In the genomic region with DNA sequence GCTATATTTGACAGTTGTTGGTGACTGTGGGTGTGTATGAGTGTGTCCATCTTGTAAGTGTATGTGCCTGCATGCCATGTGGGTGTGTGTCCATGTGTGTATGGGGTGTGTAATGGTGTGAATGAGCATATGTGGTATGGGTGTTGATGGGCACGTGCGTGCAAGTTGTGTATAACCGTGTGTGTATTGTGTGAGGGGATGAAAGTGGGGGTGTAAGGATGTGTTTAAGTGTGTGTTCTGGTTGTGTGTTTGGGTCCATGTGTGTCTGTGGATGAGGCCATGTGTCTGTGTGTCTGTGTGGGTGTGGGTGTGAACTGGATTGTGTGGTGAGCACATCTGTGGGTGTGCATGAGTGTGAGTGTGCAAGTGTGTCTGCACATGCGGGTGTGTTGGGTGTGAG, we compare ENCODE assay signal across 14 cellular contexts. TPM values are rescaled to one million over a fixed set of nuclear protein-coding genes. Genes with fewer than 3 reads are reported as not detected.
DNase-seq lines count a peak whose midpoint lies in the region; ATAC-seq, FAIRE-seq and TF ChIP-seq lines count a peak whose summit lies in the region.
"Had no signal": no experiment of that assay in that cellular context is flagged by ENCODE, and none has a peak within 500 bp of the region (broad histone marks: within the 10 kb centered on the region; RNA-seq: fewer than 3 reads in every experiment).

No MANE protein-coding gene starts in this region.

- H3K9me3 Mint-ChIP-seq in activated naive CD8-positive, alpha-beta T cell (ENCODE audit: low read depth) = no peaks in the 10 kb centered on the region
- H3K9me3 Mint-ChIP-seq in memory B cell = no peaks in the 10 kb centered on the region
- H3K9me3 Mint-ChIP-seq in stimulated activated naive CD8-positive, alpha-beta T cell treated with anti-CD3 and anti-CD28 coated beads, Interleukin-15, amount 100 ng/mL, for 72 hours = no peaks in the 10 kb centered on the region

- H3K9me3 ChIP-seq in heart right ventricle = no peaks in the 10 kb centered on the region

- ATAC-seq in heart right ventricle = no peak
- no peak for ATAC-seq in Right ventricle myocardium superior (ENCODE audit: poor library complexity)
- no peak for ATAC-seq in memory B cell (ENCODE audit: low read depth)
- no peak for ATAC-seq in stimulated activated naive CD8-positive, alpha-beta T cell treated with anti-CD3 and anti-CD28 coated beads, Interleukin-15, amount 100 ng/mL, for 72 hours

- peaks cover 14 to 40% (median 27%) of the 10 kb centered on the region in 9 donors for H3K4me1 ChIP-seq in heart right ventricle

- H3K4me3 Mint-ChIP-seq in activated naive CD8-positive, alpha-beta T cell = peak overlapping the region; percentile 75
- H3K4me3 Mint-ChIP-seq in memory B cell = peak overlapping the region; percentile 40
- peak overlapping the region; percentile 41 to 71 for H3K4me3 Mint-ChIP-seq in stimulated activated naive CD8-positive, alpha-beta T cell treated with anti-CD3 and anti-CD28 coated beads, Interleukin-15, amount 100 ng/mL, for 72 hours

- no peak for TF ChIP-seq CTCF in heart right ventricle (IDR thresholded peaks at IDR 0.05)
- no peak for TF ChIP-seq CTCF in D721Med (IDR thresholded peaks at IDR 0.05; ENCODE audit: insufficient read depth, missing control alignments)

- H3K27me3 ChIP-seq in heart right ventricle = peaks cover 0 to 35% (median 14%) of the 10 kb centered on the region in 7 donors

- peak overlapping the region in 8 of 10 donors; percentile 71 to 84 (median 79) for H3K27ac ChIP-seq in heart right ventricle
- H3K27ac ChIP-seq: coronary artery had no signal

- DNase-seq in heart right ventricle (no peak), Right ventricle myocardium superior (no peak), memory B cell (ENCODE audit: low spot score in 2 of 2) (no peak), D721Med (ENCODE audit: insufficient read length, low spot score) (no peak), iPS-NIHi7 (ENCODE audit: extremely low spot score) (no peak)
- no peak for DNase-seq in stimulated activated naive CD8-positive, alpha-beta T cell treated with anti-CD3 and anti-CD28 coated beads, Interleukin-15, amount 100 ng/mL, for 72 hours
- DNase-seq in activated CD4-positive, CD25-positive, alpha-beta regulatory T cell treated with anti-CD3 and anti-CD28 coated beads, Interleukin-2, amount 50 U/mL, for 72 hours = no peak
- DNase-seq: AML-193, NCI-H187 had no signal

- FAIRE-seq in D721Med (lab: Jason Lieb, UNC) = no peak
- FAIRE-seq: GM12891, RCC 7860 had no signal

- intact Hi-C loops in heart right ventricle (cut with DNase I) = no loop called here
- intact Hi-C loops in Right ventricle myocardium superior (cut with DNase I) = no loop called here

- H3K4me3 ChIP-seq in heart right ventricle = peak overlapping the region in 3 of 10 donors; percentile 41 to 51 (median 43)

- no peaks in the 10 kb centered on the region for H3K36me3 Mint-ChIP-seq in activated naive CD8-positive, alpha-beta T cell
- H3K36me3 Mint-ChIP-seq in memory B cell = peaks cover 2% of the 10 kb centered on the region

- peak overlapping the region; percentile 7 for H3K27ac Mint-ChIP-seq in activated naive CD8-positive, alpha-beta T cell
- H3K27ac Mint-ChIP-seq in memory B cell = peak overlapping the region; percentile 3
- no peak overlapping the region for H3K27ac Mint-ChIP-seq in stimulated activated naive CD8-positive, alpha-beta T cell treated with anti-CD3 and anti-CD28 coated beads, Interleukin-15, amount 100 ng/mL, for 72 hours

- 86 to 87% methylated on average over 4 of the region's 4 CpGs for WGBS in heart right ventricle, 2 donors

- H3K36me3 ChIP-seq in heart right ventricle = no peaks in the 10 kb centered on the region

- H3K27me3 Mint-ChIP-seq in activated naive CD8-positive, alpha-beta T cell = peaks cover 1% of the 10 kb centered on the region
- H3K27me3 Mint-ChIP-seq in memory B cell = peaks cover 6% of the 10 kb centered on the region
- H3K27me3 Mint-ChIP-seq in stimulated activated naive CD8-positive, alpha-beta T cell treated with anti-CD3 and anti-CD28 coated beads, Interleukin-15, amount 100 ng/mL, for 72 hours = peaks cover 29% of the 10 kb centered on the region

- peaks cover 26% of the 10 kb centered on the region for H3K4me1 Mint-ChIP-seq in activated naive CD8-positive, alpha-beta T cell (ENCODE audit: low read depth)
- H3K4me1 Mint-ChIP-seq in memory B cell = peaks cover 17% of the 10 kb centered on the region
- H3K4me1 Mint-ChIP-seq in stimulated activated naive CD8-positive, alpha-beta T cell treated with anti-CD3 and anti-CD28 coated beads, Interleukin-15, amount 100 ng/mL, for 72 hours = peaks cover 25% of the 10 kb centered on the region

RNA-seq across cellular contexts. Expression of a gene that starts 5.9 kb away (rescaled TPM):
- total RNA-seq in heart right ventricle = 10 to 100 TPM; 21.0 to 53.1 (median 32.3) TPM
- 10 to 100 TPM in 1 of 2 donors, 1 to 10 TPM in 1; 7.0 to 27.3 TPM for polyA plus RNA-seq in heart right ventricle
- total RNA-seq in Right ventricle myocardium superior = 55.7 TPM

RNA-seq across cellular contexts. Expression of a gene that starts 7.3 kb away (rescaled TPM):
- 100 to 1,000 TPM in 5 of 10 donors, 10 to 100 TPM in 5; 76.1 to 140 (median 102) TPM for total RNA-seq in heart right ventricle
- 100 to 1,000 TPM in 1 of 2 donors, 10 to 100 TPM in 1; 42.6 to 129 TPM for polyA plus RNA-seq in heart right ventricle
- 115 TPM for total RNA-seq in Right ventricle myocardium superior
- total RNA-seq: T-helper 2 cell treated with Interferon-gamma antibody and Interleukin-4, amounts not matched to agents 100 ng/mL and 5 ng/mL, for 36 hours had no signal

Comparison
In these comparisons a context has a peak if more than half of its experiments do, and no peak if none do; other contexts are left out.
1. H3K27ac Mint-ChIP-seq: peak in activated naive CD8-positive, alpha-beta T cell (single experiment) and memory B cell (single experiment); none in stimulated activated naive CD8-positive, alpha-beta T cell treated with anti-CD3 and anti-CD28 coated beads, Interleukin-15, amount 100 ng/mL, for 72 hours (0 of 2).
2. Peak in every context shown above with its lines, with median percentiles within 50 percentile points of each other: H3K4me3 Mint-ChIP-seq.